Comparison of ENCODE assay signal across 14 cellular contexts in genomic region chr15:69386284-69386683, GRCh38. TPM values are rescaled to one million over a fixed set of nuclear protein-coding genes. Genes with fewer than 3 reads are reported as not detected.
A peak's percentile ranks its signal among the peaks of the same experiment; 100 is the strongest.
DNase-seq lines count a peak whose midpoint lies in the region; ATAC-seq and TF ChIP-seq lines count a peak whose summit lies in the region.
"Had no signal": no experiment of that assay in that cellular context is flagged by ENCODE, and none has a peak within 500 bp of the region (broad histone marks: within the 10 kb centered on the region; RNA-seq: fewer than 3 reads in every experiment).

No MANE protein-coding gene starts in this region.

- ATAC-seq in RWPE2 (ENCODE audit: low read depth) (no peak), left lobe of liver (no peak), HG03175 (IDR thresholded peaks at IDR 0.05; ENCODE audit: unreplicated experiment) (no peak)
- ATAC-seq: GM23338, HCT116, K562 had no signal

- H3K9me3 ChIP-seq in HEK293 (ENCODE audit: control insufficient read depth, insufficient read depth, low read depth, low read length) (no peaks in the 10 kb centered on the region), RWPE2 (ENCODE audit: severe bottlenecking) (no peaks in the 10 kb centered on the region)
- H3K9me3 ChIP-seq: BE2C, Caco-2 had no signal

- no peaks in the 10 kb centered on the region for H3K4me1 ChIP-seq in HEK293 (ENCODE audit: control insufficient read depth, insufficient read depth, low read length)
- H3K4me1 ChIP-seq in RWPE2 (ENCODE audit: insufficient read depth, poor library complexity, severe bottlenecking) = peaks cover 19% of the 10 kb centered on the region
- H3K4me1 ChIP-seq: BE2C had no signal

- POLR2A ChIA-PET in HEK293 (lab: Yijun Ruan, JAX) = no interaction called here

- DNase-seq in RWPE2 (ENCODE audit: low spot score) (peak; percentile 52), left lobe of liver (ENCODE audit: low spot score) (peak; percentile 26), AML-193 (lab: John Stamatoyannopoulos, UW) (no peak), NCI-H1436 (lab: John Stamatoyannopoulos, UW) (no peak)
- DNase-seq: BE2C; C1 segment of cervical spinal cord; Caco-2; CD4-positive, alpha-beta T cell; H7 had no signal

- TF ChIP-seq CTCF in HEK293 (tag by site-specific recombination; IDR thresholded peaks at IDR 0.05) (no peak), RWPE2 (IDR thresholded peaks at IDR 0.05; ENCODE audit: poor library complexity, severe bottlenecking) (no peak)

- CTCF ChIA-PET in HEK293 (lab: Yijun Ruan, JAX) = no interaction called here

- H3K27ac ChIP-seq in HEK293 (ENCODE audit: extremely low read depth, low read depth, low read length) (no peak overlapping the region), RWPE2 (ENCODE audit: poor library complexity, severe bottlenecking) (no peak overlapping the region)

- no peaks in the 10 kb centered on the region for H3K27me3 ChIP-seq in RWPE2 (ENCODE audit: insufficient read depth, poor library complexity, severe bottlenecking)
- H3K27me3 ChIP-seq: BE2C had no signal

- H3K36me3 ChIP-seq in HEK293 (ENCODE audit: control insufficient read depth in 2 of 2, insufficient read depth in 1 of 2, low read length in 2 of 2) (no peaks in the 10 kb centered on the region; a peak in 1 of 3 replicates), RWPE2 (ENCODE audit: low read depth) (no peaks in the 10 kb centered on the region)
- H3K36me3 ChIP-seq: BE2C had no signal

- H3K4me3 ChIP-seq in HEK293 (ENCODE audit: low read depth, low read length) (no peak overlapping the region), RWPE2 (ENCODE audit: severe bottlenecking) (no peak overlapping the region)
- H3K4me3 ChIP-seq: GM23338, K562 had no signal

TF ChIP-seq in HEK293, 187 proteins besides CTCF, POLR2A, EP300 and RAD21:
- TF ChIP-seq ZNF626 (tag by site-specific recombination; IDR thresholded peaks at IDR 0.05) (no peak), ZNF398 (tag by site-specific recombination; IDR thresholded peaks at IDR 0.05) (0 out of 2 replicates have a peak, but pooled peaks have one; percentile 2)

RNA-seq across cellular contexts. Expression of gene KIF23, which starts 27.9 kb away (rescaled TPM):
- total RNA-seq in left lobe of liver = 0.86 TPM

Comparison
In these comparisons a context has a peak if more than half of its experiments do, and no peak if none do; other contexts are left out.
1. DNase-seq: peak in RWPE2 (single experiment) and left lobe of liver (single experiment); none in AML-193 (0 of 2) and NCI-H1436 (single experiment).